Comparison of ENCODE assay signal across 12 cellular contexts in the genomic region with DNA sequence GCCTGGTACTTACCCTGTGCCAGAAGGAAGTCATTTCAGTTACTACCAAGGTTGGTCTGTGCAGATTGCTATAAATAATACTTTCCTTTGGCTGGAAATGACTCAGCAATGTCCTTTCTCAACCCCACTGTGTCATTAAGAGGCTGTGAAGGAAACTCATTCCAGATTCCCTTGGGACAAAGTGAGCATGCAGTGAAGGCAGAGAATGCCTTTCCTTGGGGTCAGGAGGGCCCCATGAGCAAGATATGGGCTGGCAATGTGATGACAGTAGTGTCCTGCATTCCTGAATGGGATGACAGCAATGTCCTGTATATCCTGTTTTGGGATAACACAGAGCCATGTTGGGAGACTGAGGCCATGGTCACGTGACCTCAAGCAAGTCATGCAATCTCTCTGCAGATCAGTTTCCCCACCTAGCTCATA.
DNase-seq lines count a peak whose midpoint lies in the region; ATAC-seq, FAIRE-seq and TF ChIP-seq lines count a peak whose summit lies in the region.
"Had no signal": no experiment of that assay in that cellular context is flagged by ENCODE, and none has a peak within 500 bp of the region (broad histone marks: within the 10 kb centered on the region; RNA-seq: fewer than 3 reads in every experiment).

No MANE protein-coding gene starts in this region.

- H3K4me1 ChIP-seq in HepG2 (ENCODE audit: insufficient read depth, low read length), result no peaks in the 10 kb centered on the region

- no peak overlapping the region for H3K4me3 Mint-ChIP-seq in CD4-positive, alpha-beta T cell
- no peak overlapping the region for H3K4me3 Mint-ChIP-seq in immature natural killer cell

- intact Hi-C loops in HepG2 (cut with micrococcal nuclease; ENCODE audit: unreplicated experiment) (no loop called here), lower leg skin (cut with DNase I; ENCODE audit: low total_unique reads) (no loop called here)
- intact Hi-C loops in CD4-positive, alpha-beta T cell (cut with DNase I, micrococcal nuclease), result no loop called here

- BruUV-seq in HepG2 (replicated peaks; lab: Mats Ljungman, UMichigan), result no TSS peak

- H3K4me2 ChIP-seq in HepG2 (ENCODE audit: low read depth, low read length), result no peak overlapping the region

- in situ Hi-C loops in HepG2 (cut with HindIII; ENCODE audit: extremely low pct_ligation_motif_present, low pct_unique_long_range_greater_than_20kb), result no loop called here

- no peak overlapping the region for H3K4me3 ChIP-seq in AG10803 (ENCODE audit: low read length)
- no peak overlapping the region for H3K4me3 ChIP-seq in cardiac fibroblast (replicated peaks in 1 of 2; ENCODE audit: low read depth in 2 of 2, low read length in 2 of 2)
- H3K4me3 ChIP-seq in HepG2 (replicated peaks in 1 of 3; ENCODE audit: insufficient read depth in 1 of 3, low read depth in 2 of 3, low read length in 3 of 3), result no peak overlapping the region
- H3K4me3 ChIP-seq in lower leg skin (ENCODE audit: low read depth, poor library complexity, severe bottlenecking), result no peak overlapping the region

- peak; percentile 85 for DNase-seq in AG10803 (ENCODE audit: low read depth)
- DNase-seq in M059J (ENCODE audit: low read depth), result peak; percentile 87
- DNase-seq in cardiac fibroblast (ENCODE audit: low read depth in 2 of 2), result peak; percentile 15 to 94
- no peak for DNase-seq in HepG2 (ENCODE audit: low spot score)
- DNase-seq in CD4-positive, alpha-beta T cell, result no peak
- DNase-seq in lower leg skin (ENCODE audit: low spot score in 2 of 2), result no peak
- no peak for DNase-seq in immature natural killer cell
- DNase-seq: activated CD4-positive, alpha-beta T cell treated with anti-CD3 and anti-CD28 coated beads for 48 hours; activated naive CD4-positive, alpha-beta T cell treated with anti-CD3 and anti-CD28 coated beads, Interleukin-2, amount 50 U/mL, for 16 hours; GOT3; NCI-H187 treated with DMSO at 0.1 percent for 48 hours had no signal

- H2AFZ ChIP-seq in HepG2 (ENCODE audit: low read length), result no peak overlapping the region

- CTCF ChIA-PET in HepG2 (lab: Yijun Ruan, JAX; ENCODE audit: low intra/inter-chr PET ratio, low total read pairs), result no interaction called here
- CTCF ChIA-PET in CD4-positive, alpha-beta T cell (lab: Charles Lee), result no interaction called here

- no peak for FAIRE-seq in HepG2 (lab: Jason Lieb, UNC)

- 0 out of 2 replicates have a peak, but pooled peaks cover 7% of the 10 kb centered on the region for H3K9me3 ChIP-seq in HepG2 (ENCODE audit: low read length)
- H3K9me3 ChIP-seq in CD4-positive, alpha-beta T cell (ENCODE audit: control insufficient read depth, low read length), result no peaks in the 10 kb centered on the region

- H3K9ac ChIP-seq in HepG2 (ENCODE audit: insufficient read depth, low read depth, low read length), result no peak overlapping the region

- no peaks in the 10 kb centered on the region for H3K27me3 ChIP-seq in HepG2 (ENCODE audit: control insufficient read depth in 1 of 2, insufficient read depth in 2 of 2, low read length in 2 of 2)
- H3K27me3 ChIP-seq in CD4-positive, alpha-beta T cell (ENCODE audit: control insufficient read depth, insufficient read depth, low read length), result no peaks in the 10 kb centered on the region

- H4K20me1 ChIP-seq in HepG2 (ENCODE audit: insufficient read depth, low read length), result no peaks in the 10 kb centered on the region

- no peaks in the 10 kb centered on the region for H3K36me3 ChIP-seq in HepG2 (replicated peaks in 1 of 2; ENCODE audit: control insufficient read depth in 1 of 2, insufficient read depth in 2 of 2, low read length in 2 of 2)

- H3K4me1 Mint-ChIP-seq in CD4-positive, alpha-beta T cell (ENCODE audit: low read depth), result no peaks in the 10 kb centered on the region
- H3K4me1 Mint-ChIP-seq in immature natural killer cell, result no peaks in the 10 kb centered on the region

- no peak overlapping the region for H3K27ac ChIP-seq in HepG2 (ENCODE audit: extremely low read length, insufficient read depth, low read length)
- no peak overlapping the region for H3K27ac ChIP-seq in CD4-positive, alpha-beta T cell (ENCODE audit: low read depth, low read length)

- H3K27ac Mint-ChIP-seq in CD4-positive, alpha-beta T cell, result no peak overlapping the region
- no peak overlapping the region for H3K27ac Mint-ChIP-seq in immature natural killer cell

- H3K79me2 ChIP-seq in HepG2 (ENCODE audit: insufficient read depth, low read length), result no peaks in the 10 kb centered on the region

- no peaks in the 10 kb centered on the region for H3K36me3 Mint-ChIP-seq in CD4-positive, alpha-beta T cell (ENCODE audit: low read depth)
- no peaks in the 10 kb centered on the region for H3K36me3 Mint-ChIP-seq in immature natural killer cell

- no peak for TF ChIP-seq RAD21 in HepG2 (CRISPR knock-in tag; IDR thresholded peaks at IDR 0.05)

- WGBS in HepG2 (ENCODE audit: low lambda C conversion rate), result 8% methylated on average over 1 of the region's 1 CpG
- whole genome bisulfite sequencing in lower leg skin, 2 donors, result 64 to 68% methylated on average over 1 of the region's 1 CpG

- no peak for TF ChIP-seq CTCF in AG10803 (conservative IDR thresholded peaks at IDR 0.05; ENCODE audit: low read length)
- TF ChIP-seq CTCF in cardiac fibroblast (IDR thresholded peaks at IDR 0.05; ENCODE audit: low read depth, low read length), result no peak
- TF ChIP-seq CTCF in HepG2 (CRISPR knock-in tag; IDR thresholded peaks at IDR 0.05), result no peak
- no peak for TF ChIP-seq CTCF in CD4-positive, alpha-beta T cell (IDR thresholded peaks at IDR 0.05)
- TF ChIP-seq CTCF in lower leg skin (IDR thresholded peaks at IDR 0.05), result no peak

- H3K9me3 Mint-ChIP-seq in CD4-positive, alpha-beta T cell, result peaks cover 2% of the 10 kb centered on the region
- peaks cover 0 to 7% (median under 1%) of the 10 kb centered on the region in 6 donors for H3K9me3 Mint-ChIP-seq in immature natural killer cell

- ATAC-seq in HepG2 (no peak), GM21619 (IDR thresholded peaks at IDR 0.05; ENCODE audit: unreplicated experiment) (no peak)
- ATAC-seq in CD4-positive, alpha-beta T cell (ENCODE audit: poor library complexity), result no peak

- TF ChIP-seq POLR2A in HepG2 (IDR thresholded peaks at IDR 0.05; ENCODE audit: insufficient read depth in 1 of 2, low read depth in 2 of 2, low read length in 2 of 2) (no peak), lower leg skin (IDR thresholded peaks at IDR 0.05) (no peak)

- peaks cover 4% of the 10 kb centered on the region for H3K27me3 Mint-ChIP-seq in CD4-positive, alpha-beta T cell
- peaks cover 2 to 7% (median 2%) of the 10 kb centered on the region in 3 donors for H3K27me3 Mint-ChIP-seq in immature natural killer cell (ENCODE audit: low read depth in 3 of 3)

- POLR2A ChIA-PET in HepG2 (lab: Yijun Ruan, JAX), result no interaction called here
- POLR2A ChIA-PET in CD4-positive, alpha-beta T cell (lab: Charles Lee), result no interaction called here

- TF ChIP-seq EP300 in HepG2 (IDR thresholded peaks at IDR 0.05; ENCODE audit: low read depth in 2 of 2, low read length in 2 of 2) (no peak), HepG2 (CRISPR knock-in tag; IDR thresholded peaks at IDR 0.05; ENCODE audit: borderline replicate concordance) (no peak)

TF ChIP-seq in HepG2, 621 proteins besides CTCF, POLR2A, EP300 and RAD21:
- TF ChIP-seq, protein P1, sequence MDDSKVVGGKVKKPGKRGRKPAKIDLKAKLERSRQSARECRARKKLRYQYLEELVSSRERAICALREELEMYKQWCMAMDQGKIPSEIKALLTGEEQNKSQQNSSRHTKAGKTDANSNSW (CRISPR knock-in tag; IDR thresholded peaks at IDR 0.05; ENCODE audit: borderline replicate concordance), result no peak
- TF ChIP-seq, protein P2, sequence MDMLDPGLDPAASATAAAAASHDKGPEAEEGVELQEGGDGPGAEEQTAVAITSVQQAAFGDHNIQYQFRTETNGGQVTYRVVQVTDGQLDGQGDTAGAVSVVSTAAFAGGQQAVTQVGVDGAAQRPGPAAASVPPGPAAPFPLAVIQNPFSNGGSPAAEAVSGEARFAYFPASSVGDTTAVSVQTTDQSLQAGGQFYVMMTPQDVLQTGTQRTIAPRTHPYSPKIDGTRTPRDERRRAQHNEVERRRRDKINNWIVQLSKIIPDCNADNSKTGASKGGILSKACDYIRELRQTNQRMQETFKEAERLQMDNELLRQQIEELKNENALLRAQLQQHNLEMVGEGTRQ (IDR thresholded peaks at IDR 0.05; ENCODE audit: low read depth, low read length), result peak; percentile 66
- TF ChIP-seq, protein P2 (CRISPR knock-in tag; IDR thresholded peaks at IDR 0.05; ENCODE audit: borderline replicate concordance), result no peak
- peak; percentile 85; the same call in 1 of the 2 replicates for TF ChIP-seq RAD51 (IDR thresholded peaks at IDR 0.05; ENCODE audit: borderline replicate concordance)
TF ChIP-seq in HepG2: peak in this region for 2.

Comparison
In these comparisons a context has a peak if more than half of its experiments do, and no peak if none do; other contexts are left out.
1. DNase-seq: peak in AG10803 (single experiment), M059J (single experiment) and cardiac fibroblast (2 of 2); none in HepG2 (single experiment), CD4-positive, alpha-beta T cell (0 of 10), lower leg skin (0 of 2) and immature natural killer cell (0 of 3).